In the genomic region with DNA sequence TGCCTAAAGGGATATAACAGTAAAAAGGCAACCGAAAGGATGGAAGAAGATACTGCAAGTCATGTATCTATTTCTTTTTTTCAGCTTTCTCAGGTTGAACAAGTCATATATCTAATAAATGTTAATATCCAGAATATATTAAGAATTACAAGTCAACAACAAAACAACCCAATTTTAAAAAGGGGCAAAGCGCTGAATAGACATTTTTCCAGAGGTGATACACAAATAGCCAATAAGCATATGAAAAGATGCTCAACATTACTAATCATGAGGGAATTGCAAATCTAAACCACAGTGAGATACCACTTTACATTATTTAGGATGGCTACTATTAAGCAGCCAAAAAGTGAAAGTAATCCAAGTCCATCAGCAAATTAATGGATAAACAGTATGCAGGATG, we compare ENCODE assay signal across 2 cellular contexts.
TF ChIP-seq lines count a peak whose summit lies in the region.

No MANE protein-coding gene starts in this region.

TF ChIP-seq in A549, 52 proteins besides CTCF, POLR2A, EP300 and RAD21:
- TF ChIP-seq MAFK (IDR thresholded peaks at IDR 0.05; ENCODE audit: partially characterized antibody), result peak; percentile 90
- no peak for TF ChIP-seq HMGXB4 (CRISPR knock-in tag; IDR thresholded peaks at IDR 0.05; ENCODE audit: borderline replicate concordance)
- TF ChIP-seq, protein P1, sequence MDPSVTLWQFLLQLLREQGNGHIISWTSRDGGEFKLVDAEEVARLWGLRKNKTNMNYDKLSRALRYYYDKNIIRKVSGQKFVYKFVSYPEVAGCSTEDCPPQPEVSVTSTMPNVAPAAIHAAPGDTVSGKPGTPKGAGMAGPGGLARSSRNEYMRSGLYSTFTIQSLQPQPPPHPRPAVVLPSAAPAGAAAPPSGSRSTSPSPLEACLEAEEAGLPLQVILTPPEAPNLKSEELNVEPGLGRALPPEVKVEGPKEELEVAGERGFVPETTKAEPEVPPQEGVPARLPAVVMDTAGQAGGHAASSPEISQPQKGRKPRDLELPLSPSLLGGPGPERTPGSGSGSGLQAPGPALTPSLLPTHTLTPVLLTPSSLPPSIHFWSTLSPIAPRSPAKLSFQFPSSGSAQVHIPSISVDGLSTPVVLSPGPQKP (IDR thresholded peaks at IDR 0.05; ENCODE audit: low read depth, low read length), result no peak
- no peak for TF ChIP-seq FOXS1 (CRISPR knock-in tag; IDR thresholded peaks at IDR 0.05)

TF ChIP-seq in IMR-90, 13 proteins besides CTCF, POLR2A, EP300 and RAD21:
- TF ChIP-seq MAZ (IDR thresholded peaks at IDR 0.05; ENCODE audit: borderline replicate concordance, low read depth, low read length), result no peak
- TF ChIP-seq RFX5 (IDR thresholded peaks at IDR 0.05; ENCODE audit: low read depth, low read length), result no peak
- TF ChIP-seq NFE2L2 (IDR thresholded peaks at IDR 0.05; ENCODE audit: low read depth, low read length), result no peak
- no peak for TF ChIP-seq MXI1 (IDR thresholded peaks at IDR 0.05; ENCODE audit: borderline replicate concordance, low read depth, low read length)
- TF ChIP-seq MAFK (IDR thresholded peaks at IDR 0.05; ENCODE audit: low read depth, low read length), result peak; percentile 89
